ENCODE assay signal across 9 cellular contexts in genomic region chr7:82506702-82507101, GRCh38.
DNase-seq lines count a peak whose midpoint lies in the region; ATAC-seq and TF ChIP-seq lines count a peak whose summit lies in the region.
"Had no signal": no experiment of that assay in that cellular context is flagged by ENCODE, and none has a peak within 500 bp of the region (broad histone marks: within the 10 kb centered on the region; RNA-seq: fewer than 3 reads in every experiment).

No MANE protein-coding gene starts in this region.

- intact Hi-C loops in prostate gland (cut with DNase I), result no loop called here

- H3K4me1 ChIP-seq in prostate gland (replicated peaks), result no peaks in the 10 kb centered on the region

- H3K27ac ChIP-seq in prostate gland, result peak overlapping the region in 1 of 2 donors; percentile 6

- no peak for TF ChIP-seq POLR2A in prostate gland (IDR thresholded peaks at IDR 0.05)

- no peak for ATAC-seq in left lobe of liver

- TF ChIP-seq CTCF in prostate gland (IDR thresholded peaks at IDR 0.05), result no peak

- no peaks in the 10 kb centered on the region for H3K27me3 ChIP-seq in prostate gland (replicated peaks; ENCODE audit: insufficient read depth)

- no peaks in the 10 kb centered on the region for H3K9me3 ChIP-seq in prostate gland

- H3K36me3 ChIP-seq in prostate gland, result no peaks in the 10 kb centered on the region

- H3K4me3 ChIP-seq in prostate gland, result no peak overlapping the region

- peak; percentile 87 for DNase-seq in DMS53 (lab: John Stamatoyannopoulos, UW)
- DNase-seq in NCI-H774 (lab: John Stamatoyannopoulos, UW), result peak; percentile 37
- peak; percentile 13 for DNase-seq in fibroblast of gingiva (ENCODE audit: low read depth)
- peak; percentile 77 for DNase-seq in prostate gland (ENCODE audit: low spot score)
- DNase-seq in NCI-H524 treated with DMSO at 0.1 percent for 48 hours (lab: John Stamatoyannopoulos, UW), result no peak
- no peak for DNase-seq in midbrain (lab: John Stamatoyannopoulos, UW)
- DNase-seq in left lobe of liver (ENCODE audit: low spot score), result no peak
- no peak for DNase-seq in RPMI8226
- DNase-seq: activated CD4-positive, alpha-beta T cell treated with anti-CD3 and anti-CD28 coated beads, Interleukin-2, amount 50 U/mL, for 4 hours had no signal

- 42% methylated on average over 15 of the region's 15 CpGs for WGBS in prostate gland

Comparison
In these comparisons a context has a peak if more than half of its experiments do, and no peak if none do; other contexts are left out.
1. DNase-seq: peak in DMS53 (single experiment), NCI-H774 (single experiment), fibroblast of gingiva (single experiment) and prostate gland (single experiment); none in NCI-H524 treated with DMSO at 0.1 percent for 48 hours (single experiment), midbrain (single experiment), left lobe of liver (single experiment) and RPMI8226 (single experiment).